Comparison of ENCODE assay signal across 1 cellular context in genomic region chr17:67377727-67378443, GRCh38.
A peak's percentile ranks its signal among the peaks of the same experiment; 100 is the strongest.
TF ChIP-seq lines count a peak whose summit lies in the region.

No MANE protein-coding gene starts in this region.

TF ChIP-seq in HepG2, 621 proteins besides CTCF, POLR2A, EP300 and RAD21 (continues in another document):
- no peak for TF ChIP-seq HNF1A (IDR thresholded peaks at IDR 0.05; ENCODE audit: low read depth)
- TF ChIP-seq HNF1A (CRISPR knock-in tag; IDR thresholded peaks at IDR 0.05; ENCODE audit: borderline replicate concordance), result no peak
- peak; percentile 3 for TF ChIP-seq ASH2L (IDR thresholded peaks at IDR 0.05; ENCODE audit: insufficient read length, low read depth, low read length)
- TF ChIP-seq JUND (CRISPR knock-in tag; IDR thresholded peaks at IDR 0.05), result no peak
- TF ChIP-seq ZNF296 (CRISPR knock-in tag; conservative IDR thresholded peaks at IDR 0.05), result peak; percentile 36; the same call in 1 of the 2 replicates
- peak; percentile 19; the same call in 1 of the 2 replicates for TF ChIP-seq MAZ (IDR thresholded peaks at IDR 0.05; ENCODE audit: borderline replicate concordance, low read depth, low read length)
- TF ChIP-seq MAZ (CRISPR knock-in tag; IDR thresholded peaks at IDR 0.05; ENCODE audit: low read depth), result no peak
- TF ChIP-seq KLF11 (CRISPR knock-in tag; IDR thresholded peaks at IDR 0.05), result no peak
- TF ChIP-seq ZNF850 (CRISPR knock-in tag; conservative IDR thresholded peaks at IDR 0.05), result no peak
- TF ChIP-seq SATB2 (CRISPR knock-in tag; IDR thresholded peaks at IDR 0.05), result no peak
- TF ChIP-seq CBFB (CRISPR knock-in tag; IDR thresholded peaks at IDR 0.05), result no peak
- TF ChIP-seq RNF2 (conservative IDR thresholded peaks at IDR 0.05; ENCODE audit: low read depth), result peak; percentile 32; the same call in 1 of the 2 replicates
- TF ChIP-seq, protein P1, sequence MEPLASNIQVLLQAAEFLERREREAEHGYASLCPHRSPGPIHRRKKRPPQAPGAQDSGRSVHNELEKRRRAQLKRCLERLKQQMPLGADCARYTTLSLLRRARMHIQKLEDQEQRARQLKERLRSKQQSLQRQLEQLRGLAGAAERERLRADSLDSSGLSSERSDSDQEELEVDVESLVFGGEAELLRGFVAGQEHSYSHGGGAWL (CRISPR knock-in tag; IDR thresholded peaks at IDR 0.05), result 0 out of 2 replicates have a peak, but pooled peaks have one; percentile 49
- TF ChIP-seq ZNF709 (CRISPR knock-in tag; IDR thresholded peaks at IDR 0.05), result peak; percentile 60; the same call in 1 of the 2 replicates
- peak; percentile 89 for TF ChIP-seq ZNF263 (CRISPR knock-in tag; IDR thresholded peaks at IDR 0.05)
- 0 out of 2 replicates have a peak, but pooled peaks have one; percentile 6 for TF ChIP-seq TAF1 (CRISPR knock-in tag; IDR thresholded peaks at IDR 0.05)
- TF ChIP-seq, protein P2, sequence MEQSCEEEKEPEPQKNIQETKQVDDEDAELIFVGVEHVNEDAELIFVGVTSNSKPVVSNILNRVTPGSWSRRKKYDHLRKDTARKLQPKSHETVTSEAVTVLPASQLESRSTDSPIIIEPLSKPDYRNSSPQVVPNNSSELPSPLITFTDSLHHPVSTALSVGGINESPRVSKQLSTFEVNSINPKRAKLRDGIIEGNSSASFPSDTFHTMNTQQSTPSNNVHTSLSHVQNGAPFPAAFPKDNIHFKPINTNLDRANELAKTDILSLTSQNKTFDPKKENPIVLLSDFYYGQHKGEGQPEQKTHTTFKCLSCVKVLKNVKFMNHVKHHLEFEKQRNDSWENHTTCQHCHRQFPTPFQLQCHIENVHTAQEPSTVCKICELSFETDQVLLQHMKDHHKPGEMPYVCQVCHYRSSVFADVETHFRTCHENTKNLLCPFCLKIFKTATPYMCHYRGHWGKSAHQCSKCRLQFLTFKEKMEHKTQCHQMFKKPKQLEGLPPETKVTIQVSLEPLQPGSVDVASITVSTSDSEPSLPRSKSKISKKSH (CRISPR knock-in tag; IDR thresholded peaks at IDR 0.05; ENCODE audit: borderline replicate concordance), result peak; percentile 66
- 0 out of 2 replicates have a peak, but pooled peaks have one; percentile 45 for TF ChIP-seq ZNF160 (CRISPR knock-in tag; IDR thresholded peaks at IDR 0.05)
- no peak for TF ChIP-seq SRSF9 (IDR thresholded peaks at IDR 0.05; ENCODE audit: borderline replicate concordance, insufficient read depth, low read depth, low read length, poor library complexity, severe bottlenecking)
- TF ChIP-seq MTERF4 (CRISPR knock-in tag; IDR thresholded peaks at IDR 0.05), result peak; percentile 75; the same call in 1 of the 2 replicates
- TF ChIP-seq, protein P3, sequence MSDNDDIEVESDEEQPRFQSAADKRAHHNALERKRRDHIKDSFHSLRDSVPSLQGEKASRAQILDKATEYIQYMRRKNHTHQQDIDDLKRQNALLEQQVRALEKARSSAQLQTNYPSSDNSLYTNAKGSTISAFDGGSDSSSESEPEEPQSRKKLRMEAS (IDR thresholded peaks at IDR 0.05), result 0 out of 2 replicates have a peak, but pooled peaks have one; percentile 25
- peak; percentile 52; the same call in 1 of the 2 replicates for TF ChIP-seq SAP130 (CRISPR knock-in tag; IDR thresholded peaks at IDR 0.05; ENCODE audit: low read depth)
- TF ChIP-seq POGZ (CRISPR knock-in tag; IDR thresholded peaks at IDR 0.05), result no peak
- TF ChIP-seq ZNF790 (CRISPR knock-in tag; IDR thresholded peaks at IDR 0.05; ENCODE audit: borderline replicate concordance), result peak; percentile 85; the same call in 1 of the 2 replicates
- no peak for TF ChIP-seq ZNF432 (CRISPR knock-in tag; IDR thresholded peaks at IDR 0.05; ENCODE audit: borderline replicate concordance)
- peak; percentile 27; the same call in 1 of the 2 replicates for TF ChIP-seq ZNF770 (CRISPR knock-in tag; IDR thresholded peaks at IDR 0.05)
- TF ChIP-seq GTF3A (CRISPR knock-in tag; conservative IDR thresholded peaks at IDR 0.05), result peak; percentile 1; the same call in 1 of the 2 replicates
- TF ChIP-seq FOXC1 (CRISPR knock-in tag; IDR thresholded peaks at IDR 0.05; ENCODE audit: borderline replicate concordance), result peak; percentile 79; the same call in 1 of the 2 replicates
- peak; percentile 62; the same call in 1 of the 2 replicates for TF ChIP-seq ZNF235 (CRISPR knock-in tag; IDR thresholded peaks at IDR 0.05; ENCODE audit: borderline replicate concordance)
- TF ChIP-seq PRMT3 (CRISPR knock-in tag; IDR thresholded peaks at IDR 0.05; ENCODE audit: borderline replicate concordance, low read depth), result 0 out of 2 replicates have a peak, but pooled peaks have one; percentile 15
- peak; percentile 13 for TF ChIP-seq HNRNPLL (IDR thresholded peaks at IDR 0.05; ENCODE audit: low read depth, low read length, poor library complexity, severe bottlenecking)
- 0 out of 2 replicates have a peak, but pooled peaks have one; percentile 14 for TF ChIP-seq PHF21A (CRISPR knock-in tag; IDR thresholded peaks at IDR 0.05)
- no peak for TF ChIP-seq TSC22D2 (CRISPR knock-in tag; IDR thresholded peaks at IDR 0.05; ENCODE audit: borderline replicate concordance)
- peak; percentile 42; the same call in 1 of the 2 replicates for TF ChIP-seq MEIS2 (CRISPR knock-in tag; IDR thresholded peaks at IDR 0.05)
- peak; percentile 62; the same call in 1 of the 2 replicates for TF ChIP-seq ZNF776 (CRISPR knock-in tag; IDR thresholded peaks at IDR 0.05)
- 0 out of 2 replicates have a peak, but pooled peaks have one; percentile 33 for TF ChIP-seq BRD4 (CRISPR knock-in tag; IDR thresholded peaks at IDR 0.05)
- peak; percentile 12; the same call in 1 of the 2 replicates for TF ChIP-seq HES4 (CRISPR knock-in tag; IDR thresholded peaks at IDR 0.05; ENCODE audit: borderline replicate concordance)
- TF ChIP-seq NFYB (CRISPR knock-in tag; IDR thresholded peaks at IDR 0.05), result no peak
- TF ChIP-seq ZNF670 (CRISPR knock-in tag; IDR thresholded peaks at IDR 0.05; ENCODE audit: borderline replicate concordance), result 0 out of 2 replicates have a peak, but pooled peaks have one; percentile 10
- TF ChIP-seq ARID4A (CRISPR knock-in tag; IDR thresholded peaks at IDR 0.05; ENCODE audit: borderline replicate concordance), result peak; percentile 32
- TF ChIP-seq GABPB1 (CRISPR knock-in tag; IDR thresholded peaks at IDR 0.05), result no peak
- peak; percentile 24 for TF ChIP-seq IKZF4 (CRISPR knock-in tag; IDR thresholded peaks at IDR 0.05; ENCODE audit: borderline replicate concordance, low read depth, not compliant biosample characterization)
- peak; percentile 47; the same call in 1 of the 2 replicates for TF ChIP-seq ZNF543 (CRISPR knock-in tag; IDR thresholded peaks at IDR 0.05)
- TF ChIP-seq KLF6 (CRISPR knock-in tag; IDR thresholded peaks at IDR 0.05), result peak; percentile 15; the same call in 1 of the 2 replicates
- 0 out of 2 replicates have a peak, but pooled peaks have one; percentile 4 for TF ChIP-seq PAXIP1 (CRISPR knock-in tag; conservative IDR thresholded peaks at IDR 0.05)
- 0 out of 2 replicates have a peak, but pooled peaks have one; percentile 23 for TF ChIP-seq FOXO1 (CRISPR knock-in tag; IDR thresholded peaks at IDR 0.05)
